In the genomic region with DNA sequence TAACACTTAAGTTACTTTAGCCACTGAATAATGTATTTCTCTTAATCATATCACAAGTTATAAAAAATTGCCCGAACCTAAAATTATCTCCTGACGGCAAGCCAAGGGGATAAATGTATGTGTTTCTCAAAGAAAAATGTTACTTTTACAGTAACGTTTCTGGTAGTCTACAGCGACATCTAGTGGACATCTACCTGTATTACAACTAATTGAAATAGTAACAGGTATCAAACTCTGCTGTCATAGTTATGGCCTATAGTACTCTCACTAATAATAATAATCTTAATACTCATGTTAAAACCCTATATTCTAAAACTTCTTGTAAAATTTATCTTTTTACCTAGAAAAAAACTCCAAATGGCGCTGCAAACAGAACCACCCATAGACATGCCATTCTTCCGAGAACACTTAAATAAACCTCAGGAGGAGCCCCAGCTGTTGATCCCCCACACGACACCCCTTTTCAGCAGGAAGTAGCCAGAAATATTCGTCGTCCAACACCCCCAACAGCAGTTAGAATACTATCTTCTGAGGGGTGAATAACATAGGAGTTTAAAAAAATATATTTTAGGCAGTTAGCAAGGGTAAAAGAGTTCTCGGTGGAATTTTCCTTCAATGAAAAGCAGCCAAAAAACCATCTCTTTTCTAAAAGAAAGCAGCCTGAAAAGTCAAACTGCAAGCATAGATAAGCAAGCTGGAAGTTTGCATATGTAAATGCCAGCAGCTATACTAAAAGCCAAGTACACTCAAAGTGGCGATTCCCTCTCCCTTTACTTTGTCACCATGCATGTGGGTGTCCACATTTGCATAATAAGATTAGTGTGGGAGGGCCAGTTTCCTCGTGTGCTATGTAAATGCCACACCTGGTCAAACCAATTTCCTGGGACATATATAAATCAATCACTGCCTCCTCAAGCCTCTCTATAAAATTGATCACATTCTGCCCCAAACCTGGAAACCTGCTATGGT, we compare ENCODE assay signal across 8 cellular contexts. TPM values are rescaled to one million over a fixed set of nuclear protein-coding genes. Genes with fewer than 3 reads are reported as not detected.
DNase-seq lines count a peak whose midpoint lies in the region; ATAC-seq, FAIRE-seq and TF ChIP-seq lines count a peak whose summit lies in the region.

No MANE protein-coding gene starts in this region.

- DNase-seq in GM20000 (ENCODE audit: low spot score), result peak; percentile 9
- peak; percentile 25 for DNase-seq in SK-N-DZ (ENCODE audit: low spot score)
- DNase-seq in kidney, result no peak
- DNase-seq in COR-L47 (lab: John Stamatoyannopoulos, UW), result no peak
- no peak for DNase-seq in stimulated activated CD4-positive, alpha-beta T cell treated with anti-CD3 and anti-CD28 coated beads, Interleukin-1b, Interleukin-23, amount 100 ng/mL, for 48 hours

- H3K4me1 ChIP-seq in kidney (ENCODE audit: control insufficient read depth in 1 of 2, insufficient read depth in 1 of 2, low read depth in 1 of 2, low read length in 2 of 2), result no peaks in the 10 kb centered on the region

- intact Hi-C loops in kidney (cut with DNase I), result no loop called here

- no peak overlapping the region for H3K4me3 ChIP-seq in kidney (ENCODE audit: low read length in 2 of 2)

- TF ChIP-seq CTCF in C4-2B (conservative IDR thresholded peaks at IDR 0.05), result peak; percentile 83
- peak; percentile 43 for TF ChIP-seq CTCF in GM20000 (IDR thresholded peaks at IDR 0.05; ENCODE audit: extremely low read depth, missing control alignments)
- TF ChIP-seq CTCF in kidney (IDR thresholded peaks at IDR 0.05; ENCODE audit: borderline replicate concordance, extremely low read depth, insufficient read depth), result peak; percentile 67

- no peak for ATAC-seq in GM21381 (IDR thresholded peaks at IDR 0.05; ENCODE audit: unreplicated experiment)
- ATAC-seq in HG03025 (IDR thresholded peaks at IDR 0.05; ENCODE audit: low FRiP score, unreplicated experiment), result no peak

- H3K27ac ChIP-seq in C4-2B (no peak overlapping the region), kidney (ENCODE audit: low read depth in 2 of 2, low read length in 2 of 2) (no peak overlapping the region)

- H3K9ac ChIP-seq in kidney (ENCODE audit: low read length in 2 of 2), result no peak overlapping the region

- H3K36me3 ChIP-seq in kidney (ENCODE audit: control insufficient read depth in 1 of 2, insufficient read depth in 2 of 2, low read length in 2 of 2), result no peaks in the 10 kb centered on the region

- no peaks in the 10 kb centered on the region for H3K9me3 ChIP-seq in kidney (ENCODE audit: control insufficient read depth in 1 of 2, low read length in 2 of 2)

- FAIRE-seq in kidney (lab: Jason Lieb, UNC), result peak; percentile 35

RNA-seq across cellular contexts. Expression of a gene that starts 40.5 kb away (rescaled TPM):
- polyA plus RNA-seq in SK-N-DZ (2014; cell fraction: cytosol; rRNA removed), result 7.1 and 7.3 TPM in 2 replicates
- 8.4 and 13.6 TPM in 2 replicates for polyA plus RNA-seq in SK-N-DZ (2014; cell fraction: nucleus; rRNA removed)
- total RNA-seq in kidney, result 8.0 TPM
- polyA plus RNA-seq in kidney (ENCODE audit: insufficient read depth, low read depth, low replicate concordance), result 0.80 TPM

Comparison
In these comparisons a context has a peak if more than half of its experiments do, and no peak if none do; other contexts are left out.
1. DNase-seq: peak in GM20000 (single experiment) and SK-N-DZ (single experiment); none in kidney (single experiment), COR-L47 (single experiment) and stimulated activated CD4-positive, alpha-beta T cell treated with anti-CD3 and anti-CD28 coated beads, Interleukin-1b, Interleukin-23, amount 100 ng/mL, for 48 hours (single experiment).
2. Peak in every context shown above with its lines, with median percentiles within 50 percentile points of each other: CTCF ChIP-seq.